14 cellular contexts compared by ENCODE assay signal in the genomic region with DNA sequence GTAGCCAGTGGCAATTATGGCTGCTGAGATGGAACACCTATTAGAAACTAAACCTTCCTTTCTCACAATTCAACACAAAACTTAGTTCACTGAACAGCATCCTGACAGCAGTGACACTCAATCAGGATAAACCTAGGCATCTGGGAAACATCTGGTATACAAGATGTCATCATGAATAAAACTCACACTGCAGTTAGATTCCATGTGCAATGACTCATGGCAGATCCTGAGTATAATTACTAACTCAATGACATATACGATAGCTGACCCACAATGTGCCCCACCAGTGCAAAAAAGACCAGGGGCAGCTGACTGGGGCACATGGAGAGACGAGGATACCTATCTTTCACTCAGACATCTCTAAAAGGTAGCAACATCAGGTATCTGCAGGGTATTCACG. TPM values are rescaled to one million over a fixed set of nuclear protein-coding genes. Genes with fewer than 3 reads are reported as not detected.
A peak's percentile ranks its signal among the peaks of the same experiment; 100 is the strongest.
DNase-seq lines count a peak whose midpoint lies in the region; ATAC-seq and TF ChIP-seq lines count a peak whose summit lies in the region.
"Had no signal": no experiment of that assay in that cellular context is flagged by ENCODE, and none has a peak within 500 bp of the region (broad histone marks: within the 10 kb centered on the region; RNA-seq: fewer than 3 reads in every experiment).

No MANE protein-coding gene starts in this region.

- H3K4me3 Mint-ChIP-seq in activated T-cell treated with anti-CD3 and anti-CD28 coated beads, Interleukin-2, amount 50 U/mL, for 24 hours = no peak overlapping the region
- H3K4me3 Mint-ChIP-seq: activated CD4-positive, alpha-beta memory T cell treated with anti-CD3 and anti-CD28 coated beads, Interleukin-2, amount 10 ng/mL, durations not matched to agents 7 days and 5 days had no signal

- ATAC-seq in GM19467 (IDR thresholded peaks at IDR 0.05; ENCODE audit: unreplicated experiment) = no peak
- no peak for ATAC-seq in GM21825 (IDR thresholded peaks at IDR 0.05; ENCODE audit: unreplicated experiment)

- no peaks in the 10 kb centered on the region for H3K27me3 ChIP-seq in brain microvascular endothelial cell (replicated peaks)
- no peaks in the 10 kb centered on the region for H3K27me3 ChIP-seq in iPS-20b (ENCODE audit: insufficient read depth, low read length)
- H3K27me3 ChIP-seq in uterus = no peaks in the 10 kb centered on the region
- H3K27me3 ChIP-seq: adrenal gland had no signal

- H3K4me1 Mint-ChIP-seq in activated T-cell treated with anti-CD3 and anti-CD28 coated beads, Interleukin-2, amount 50 U/mL, for 24 hours (ENCODE audit: low read depth) = no peaks in the 10 kb centered on the region
- H3K4me1 Mint-ChIP-seq: activated CD4-positive, alpha-beta memory T cell treated with anti-CD3 and anti-CD28 coated beads, Interleukin-2, amount 10 ng/mL, durations not matched to agents 7 days and 5 days had no signal

- H3K4me1 ChIP-seq in iPS-20b (ENCODE audit: insufficient read depth, low read length) (peaks cover 26% of the 10 kb centered on the region; the same call in 1 of the 2 replicates), uterus (peaks cover 3 to 22% of the 10 kb centered on the region in 2 donors)

- DNase-seq in DMS 273 (lab: John Stamatoyannopoulos, UW; ENCODE audit: unreplicated experiment) = peak; percentile 72
- no peak for DNase-seq in DMS 273 treated with DMSO at 0.1 percent for 48 hours (lab: John Stamatoyannopoulos, UW)
- DNase-seq in brain microvascular endothelial cell = peak; percentile 76
- DNase-seq in uterus = no peak
- DNase-seq in activated T-cell treated with anti-CD3 and anti-CD28 coated beads, Interleukin-2, amount 50 U/mL, for 24 hours = no peak
- DNase-seq: activated CD4-positive, alpha-beta memory T cell treated with anti-CD3 and anti-CD28 coated beads, Interleukin-2, amount 10 ng/mL, durations not matched to agents 7 days and 5 days; adrenal gland; foreskin melanocyte; NCI-H2107 had no signal

- H3K27me3 Mint-ChIP-seq in activated T-cell treated with anti-CD3 and anti-CD28 coated beads, Interleukin-2, amount 50 U/mL, for 24 hours = peaks cover 14% of the 10 kb centered on the region

- no peaks in the 10 kb centered on the region for H3K9me3 Mint-ChIP-seq in activated T-cell treated with anti-CD3 and anti-CD28 coated beads, Interleukin-2, amount 50 U/mL, for 24 hours
- H3K9me3 Mint-ChIP-seq: activated CD4-positive, alpha-beta memory T cell treated with anti-CD3 and anti-CD28 coated beads, Interleukin-2, amount 10 ng/mL, durations not matched to agents 7 days and 5 days had no signal

- no peaks in the 10 kb centered on the region for H3K9me3 ChIP-seq in iPS-20b (ENCODE audit: insufficient read depth, low read depth, low read length)
- H3K9me3 ChIP-seq in uterus = no peaks in the 10 kb centered on the region
- H3K9me3 ChIP-seq: adrenal gland had no signal

- H3K36me3 ChIP-seq in brain microvascular endothelial cell (replicated peaks) (no peaks in the 10 kb centered on the region), iPS-20b (ENCODE audit: insufficient read depth, low read depth, low read length) (no peaks in the 10 kb centered on the region), uterus (no peaks in the 10 kb centered on the region)
- H3K36me3 ChIP-seq: adrenal gland had no signal

- intact Hi-C loops in uterus (cut with DNase I; ENCODE audit: low total_unique reads) = no loop called here

- in situ Hi-C loops in brain microvascular endothelial cell (cut with HindIII; ENCODE audit: low pct_ligation_motif_present, low sequenced_read_pairs) = no loop called here

- H3K4me3 ChIP-seq in brain microvascular endothelial cell (ENCODE audit: low read depth, low read length) = no peak overlapping the region
- H3K4me3 ChIP-seq in iPS-20b (ENCODE audit: low read length) = no peak overlapping the region
- no peak overlapping the region for H3K4me3 ChIP-seq in uterus
- H3K4me3 ChIP-seq: adrenal gland, SK-N-MC had no signal

- H3K27ac Mint-ChIP-seq in activated T-cell treated with anti-CD3 and anti-CD28 coated beads, Interleukin-2, amount 50 U/mL, for 24 hours = no peak overlapping the region
- H3K27ac Mint-ChIP-seq: activated CD4-positive, alpha-beta memory T cell treated with anti-CD3 and anti-CD28 coated beads, Interleukin-2, amount 10 ng/mL, durations not matched to agents 7 days and 5 days had no signal

- no peaks in the 10 kb centered on the region for H3K36me3 Mint-ChIP-seq in activated T-cell treated with anti-CD3 and anti-CD28 coated beads, Interleukin-2, amount 50 U/mL, for 24 hours (ENCODE audit: low read depth)

- no peak for TF ChIP-seq POLR2A in uterus (IDR thresholded peaks at IDR 0.05)

- peak overlapping the region; percentile 21; the same call in 1 of the 2 replicates for H3K9ac ChIP-seq in iPS-20b (ENCODE audit: low read depth, low read length)

- no peak for TF ChIP-seq CTCF in brain microvascular endothelial cell (IDR thresholded peaks at IDR 0.05; ENCODE audit: low read depth, low read length, missing control alignments)
- no peak for TF ChIP-seq CTCF in uterus (IDR thresholded peaks at IDR 0.05)

- H3K27ac ChIP-seq in brain microvascular endothelial cell = peak overlapping the region; percentile 31
- H3K27ac ChIP-seq in iPS-20b (ENCODE audit: low read length) = no peak overlapping the region
- peak overlapping the region; percentile 39 to 53 for H3K27ac ChIP-seq in uterus
- H3K27ac ChIP-seq: 22Rv1, adrenal gland, SK-N-MC had no signal

RNA-seq across cellular contexts. Expression of gene RBFOX2, which starts 17.7 kb away (rescaled TPM):
- 100 to 1,000 TPM in 2 of 4 donors, 10 to 100 TPM in 2; 81.0 to 311 (median 147) TPM for total RNA-seq in uterus

Comparison
In these comparisons a context has a peak if more than half of its experiments do, and no peak if none do; other contexts are left out.
1. DNase-seq: peak in DMS 273 (single experiment) and brain microvascular endothelial cell (single experiment); none in DMS 273 treated with DMSO at 0.1 percent for 48 hours (single experiment), uterus (0 of 2) and activated T-cell treated with anti-CD3 and anti-CD28 coated beads, Interleukin-2, amount 50 U/mL, for 24 hours (single experiment).